Comparison of ENCODE assay signal across 18 cellular contexts in genomic region chr2:236162804-236163482, GRCh38. TPM values are rescaled to one million over a fixed set of nuclear protein-coding genes. Genes with fewer than 3 reads are reported as not detected.
A peak's percentile ranks its signal among the peaks of the same experiment; 100 is the strongest.
DNase-seq lines count a peak whose midpoint lies in the region; ATAC-seq and TF ChIP-seq lines count a peak whose summit lies in the region.
"Had no signal": no experiment of that assay in that cellular context is flagged by ENCODE, and none has a peak within 500 bp of the region (broad histone marks: within the 10 kb centered on the region; RNA-seq: fewer than 3 reads in every experiment).

No MANE protein-coding gene starts in this region.

- TF ChIP-seq CTCF in astrocyte of the cerebellum (IDR thresholded peaks at IDR 0.05; ENCODE audit: low read depth, low read length, missing control alignments), result no peak
- TF ChIP-seq CTCF in spleen (IDR thresholded peaks at IDR 0.05 in 8 of 11, conservative IDR thresholded peaks at IDR 0.05 in 3 of 11), result no peak

- TF ChIP-seq POLR2A in spleen (IDR thresholded peaks at IDR 0.05), result no peak
- TF ChIP-seq POLR2A in erythroblast (IDR thresholded peaks at IDR 0.05; ENCODE audit: low read length), result no peak

- no peaks in the 10 kb centered on the region for H3K36me3 ChIP-seq in spleen
- H3K36me3 ChIP-seq: gastrocnemius medialis had no signal

- H3K4me3 ChIP-seq in astrocyte of the cerebellum (ENCODE audit: low read depth, low read length) (peak overlapping the region; percentile 50), spleen (peak overlapping the region in 1 of 8 donors; percentile 51)

- H3K9me3 ChIP-seq in spleen, result peaks cover 0 to under 1% (median 0%) of the 10 kb centered on the region in 8 donors
- H3K9me3 ChIP-seq: gastrocnemius medialis had no signal

- no peak overlapping the region for H3K27ac ChIP-seq in spleen
- H3K27ac ChIP-seq: gastrocnemius medialis, parathyroid adenoma had no signal

- H3K27me3 ChIP-seq in spleen (replicated peaks in 1 of 7), result peaks cover 9 to 100% (median 96%) of the 10 kb centered on the region in 7 donors

- H3K4me1 ChIP-seq in spleen, result peaks cover 12 to 65% (median 48%) of the 10 kb centered on the region in 6 donors
- H3K4me1 ChIP-seq: parathyroid adenoma had no signal

- in situ Hi-C loops in astrocyte of the cerebellum (cut with HindIII; ENCODE audit: low sequenced_read_pairs), result no loop called here

- DNase-seq in NCI-H1417 (lab: John Stamatoyannopoulos, UW) (peak in 2 of 3 experiments; percentile 50 to 53), NCI-H1417 treated with DMSO at 0.1 percent for 48 hours (lab: John Stamatoyannopoulos, UW) (no peak), astrocyte of the cerebellum (ENCODE audit: low read depth) (no peak), iPS-NIHi7 (ENCODE audit: extremely low spot score) (peak; percentile 30), spleen (peak; percentile 50), GF-D8 (lab: John Stamatoyannopoulos, UW) (no peak), erythroblast (lab: John Stamatoyannopoulos, UW) (no peak)
- DNase-seq: activated CD4-positive, alpha-beta T cell treated with anti-CD3 and anti-CD28 coated beads for 48 hours; activated gamma-delta T cell; amygdala; gastrocnemius medialis; left ventricle myocardium superior; MM.1S; NCI-H1694 treated with DMSO at 0.1 percent for 48 hours; stimulated activated CD4-positive, alpha-beta T cell treated with anti-CD3 and anti-CD28 coated beads, Interleukin-4, amount 100 ng/mL, for 24 hours had no signal

- intact Hi-C loops in spleen (cut with DNase I; ENCODE audit: low total_unique reads), result no loop called here

- no peak for ATAC-seq in HG03432 (IDR thresholded peaks at IDR 0.05; ENCODE audit: unreplicated experiment)
- ATAC-seq: gastrocnemius medialis, left ventricle myocardium superior had no signal

- 11 to 39% (median 14%) methylated on average over 8 to 35 of the region's 35 CpGs for WGBS in spleen, 5 donors

RNA-seq across cellular contexts. Expression of gene GBX2, which starts 5.2 kb away (rescaled TPM):
- total RNA-seq in spleen, result under 1 TPM in 1 of 7 donors, not detected in 6; 0.69 TPM
- not detected for polyA plus RNA-seq in spleen
- total RNA-seq: gastrocnemius medialis, left ventricle myocardium superior, skeletal muscle tissue had no signal

Comparison
In these comparisons a context has a peak if more than half of its experiments do, and no peak if none do; other contexts are left out.
1. DNase-seq: peak in NCI-H1417 (2 of 3), iPS-NIHi7 (single experiment) and spleen (single experiment); none in NCI-H1417 treated with DMSO at 0.1 percent for 48 hours (single experiment), astrocyte of the cerebellum (single experiment), GF-D8 (single experiment) and erythroblast (0 of 2).